ENCODE assay signal across 8 cellular contexts in the genomic region with DNA sequence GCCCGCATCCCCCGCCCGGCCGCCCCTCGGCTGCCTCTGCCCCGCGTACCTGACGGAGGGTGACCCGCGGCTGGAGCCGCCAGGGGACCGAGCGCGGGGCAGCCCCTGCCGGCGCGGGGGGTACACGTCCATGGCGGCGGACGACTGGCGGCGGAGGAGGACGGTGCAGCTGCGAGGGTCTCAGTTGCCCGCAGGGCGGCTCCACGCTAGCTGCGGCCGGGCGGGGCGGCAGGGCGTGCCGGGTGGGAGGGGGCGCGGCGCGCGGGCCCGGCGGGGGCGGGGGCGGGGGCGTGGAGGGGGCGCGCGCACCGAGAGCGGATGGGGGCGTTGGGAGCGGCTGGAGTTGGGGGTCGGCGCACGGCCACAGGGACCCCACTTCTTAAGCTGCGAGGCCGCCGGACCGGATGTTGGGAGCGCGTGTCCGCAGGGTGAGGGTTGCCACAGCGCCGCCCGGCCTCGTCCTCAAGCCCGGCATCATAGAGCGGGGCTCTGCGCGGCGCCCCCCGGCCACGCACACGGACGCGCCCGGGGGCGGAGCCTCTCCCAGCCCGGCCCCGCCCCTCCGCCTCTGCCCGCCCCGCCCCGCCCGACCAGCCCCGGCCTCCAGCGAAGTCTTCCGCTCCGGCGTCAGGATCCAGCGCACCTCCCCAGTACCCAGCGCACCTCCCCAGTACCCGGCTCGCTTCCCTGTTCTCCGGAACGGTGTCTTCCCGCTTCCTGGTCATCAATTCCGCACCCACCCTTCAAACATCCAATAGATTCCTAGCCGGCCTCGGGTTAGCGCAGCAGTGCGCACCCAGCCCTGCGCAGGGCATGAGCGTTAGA. TPM values are rescaled to one million over a fixed set of nuclear protein-coding genes. Genes with fewer than 3 reads are reported as not detected.
A peak's percentile ranks its signal among the peaks of the same experiment; 100 is the strongest.
DNase-seq lines count a peak whose midpoint lies in the region; ATAC-seq and TF ChIP-seq lines count a peak whose summit lies in the region.

A gene (minus strand): TSS at position 244 of the 825 bp plus-strand sequence. CDS start 112 bp downstream, at position 132.

- peak within 1 kb of the TSS; percentile 92 for H3K14ac ChIP-seq in trophoblast cell (ENCODE audit: low read length)

- H3K4me3 Mint-ChIP-seq in activated naive CD8-positive, alpha-beta T cell treated with anti-CD3 and anti-CD28 coated beads, Interleukin-2, amount 50 U/mL, for 24 hours, result peak within 1 kb of the TSS; percentile 91

- no peaks in the 10 kb centered on the region for H4K20me1 ChIP-seq in SU-DHL-6 (ENCODE audit: low read depth, low read length)

- H3K4me1 ChIP-seq in cardiac muscle cell (ENCODE audit: low read depth) (peaks cover 10% of the 10 kb centered on the region), trophoblast cell (ENCODE audit: control insufficient read depth in 1 of 2, insufficient read depth in 2 of 2, low read length in 2 of 2) (peaks cover 5 to 8% of the 10 kb centered on the region in 2 experiments), thyroid gland (peaks cover 10 to 12% of the 10 kb centered on the region in 2 donors)

- peak; percentile 62 for ATAC-seq in GM19455 (IDR thresholded peaks at IDR 0.05; ENCODE audit: unreplicated experiment)
- ATAC-seq in activated naive CD8-positive, alpha-beta T cell treated with anti-CD3 and anti-CD28 coated beads, Interleukin-2, amount 50 U/mL, for 24 hours, result peak; percentile 66

- H2BK120ac ChIP-seq in trophoblast cell (ENCODE audit: insufficient read depth, low read length, poor library complexity), result peak within 1 kb of the TSS; percentile 95

- H3K18ac ChIP-seq in trophoblast cell (ENCODE audit: low read length), result peak within 1 kb of the TSS; percentile 97

- no peaks in the 10 kb centered on the region for H3K79me2 ChIP-seq in SU-DHL-6 (ENCODE audit: insufficient read depth, low read length)
- peaks cover 8% of the 10 kb centered on the region for H3K79me2 ChIP-seq in trophoblast cell (ENCODE audit: control insufficient read depth, insufficient read depth, low read length, poor library complexity)

- H4K12ac ChIP-seq in trophoblast cell (ENCODE audit: low read depth, low read length), result peak within 1 kb of the TSS; percentile 90

- no peak within 1 kb of the TSS for H2BK12ac ChIP-seq in trophoblast cell (ENCODE audit: low read length)

- DNase-seq in C1 segment of cervical spinal cord (lab: John Stamatoyannopoulos, UW), result peak; percentile 7 to 85 (median 75)
- DNase-seq in activated naive CD8-positive, alpha-beta T cell treated with anti-CD3 and anti-CD28 coated beads, Interleukin-2, amount 50 U/mL, for 24 hours, result peak; percentile 71
- peak; percentile 84 to 88 for DNase-seq in cardiac muscle cell (ENCODE audit: low read depth in 1 of 2, low spot score in 1 of 2)
- DNase-seq in trophoblast cell, result peak; percentile 48 to 72
- peak; percentile 75 to 76 for DNase-seq in thyroid gland

- H3F3A ChIP-seq in SU-DHL-6 (ENCODE audit: insufficient read depth), result no peaks in the 10 kb centered on the region

- intact Hi-C loops in thyroid gland (cut with DNase I), result loop anchor here (10.0 kb wide), 1 partner anchor 203 kb away; a partner anchor contains a TSS

- H3K36me3 Mint-ChIP-seq in activated naive CD8-positive, alpha-beta T cell treated with anti-CD3 and anti-CD28 coated beads, Interleukin-2, amount 50 U/mL, for 24 hours (ENCODE audit: low read depth), result no peaks in the 10 kb centered on the region

- H2BK5ac ChIP-seq in trophoblast cell (ENCODE audit: low read depth, low read length, poor library complexity), result peak within 1 kb of the TSS; percentile 80

- H3K79me1 ChIP-seq in trophoblast cell (ENCODE audit: low read length), result peaks cover 15% of the 10 kb centered on the region

- H3K4me2 ChIP-seq in SU-DHL-6 (ENCODE audit: low read depth, low read length, poor library complexity, severe bottlenecking) (peak within 1 kb of the TSS; percentile 57), trophoblast cell (ENCODE audit: low read length) (peak within 1 kb of the TSS; percentile 95)

- TF ChIP-seq CTCF in LNCAP (IDR thresholded peaks at IDR 0.05) (0 out of 2 replicates have a peak, but pooled peaks have one; percentile 35), SU-DHL-6 (IDR thresholded peaks at IDR 0.05; ENCODE audit: insufficient read depth, low read length, poor library complexity, severe bottlenecking) (no peak), cardiac muscle cell (IDR thresholded peaks at IDR 0.05; ENCODE audit: low read depth, low read length) (peak; percentile 18), thyroid gland (IDR thresholded peaks at IDR 0.05) (peak in 4 of 6 experiments; percentile 21 to 59 (median 52))

- peak within 1 kb of the TSS; percentile 90 for H4K8ac ChIP-seq in trophoblast cell (ENCODE audit: low read depth, low read length)

- H3K9me2 ChIP-seq in SU-DHL-6 (replicated peaks; ENCODE audit: insufficient read depth, low read length), result no peaks in the 10 kb centered on the region

- no peaks in the 10 kb centered on the region for H3K9me3 Mint-ChIP-seq in activated naive CD8-positive, alpha-beta T cell treated with anti-CD3 and anti-CD28 coated beads, Interleukin-2, amount 50 U/mL, for 24 hours

- H3K4me3 ChIP-seq in SU-DHL-6 (ENCODE audit: insufficient read depth, low read length, poor library complexity, severe bottlenecking), result peak within 1 kb of the TSS; percentile 11
- peak within 1 kb of the TSS; percentile 84 for H3K4me3 ChIP-seq in cardiac muscle cell
- H3K4me3 ChIP-seq in trophoblast cell (ENCODE audit: low read depth, low read length), result peak within 1 kb of the TSS; percentile 99
- H3K4me3 ChIP-seq in thyroid gland (replicated peaks in 1 of 3), result peak within 1 kb of the TSS; percentile 66 to 90 (median 78)

- H3K27me3 ChIP-seq in SU-DHL-6 (ENCODE audit: low read length) (0 out of 2 replicates have a peak, but pooled peaks cover 3% of the 10 kb centered on the region), cardiac muscle cell (no peaks in the 10 kb centered on the region), trophoblast cell (ENCODE audit: insufficient read depth, low read length) (no peaks in the 10 kb centered on the region), thyroid gland (no peaks in the 10 kb centered on the region)

- peaks cover 31% of the 10 kb centered on the region for H3K4me1 Mint-ChIP-seq in activated naive CD8-positive, alpha-beta T cell treated with anti-CD3 and anti-CD28 coated beads, Interleukin-2, amount 50 U/mL, for 24 hours

- H3K9ac ChIP-seq in SU-DHL-6 (ENCODE audit: low read length) (no peak within 1 kb of the TSS; the same call in 1 of the 2 replicates), trophoblast cell (ENCODE audit: low read length) (peak within 1 kb of the TSS; percentile 91)

- no peak within 1 kb of the TSS for H2AK5ac ChIP-seq in trophoblast cell (ENCODE audit: low read length)

- peak within 1 kb of the TSS; percentile 95 for H4K91ac ChIP-seq in trophoblast cell (ENCODE audit: low read depth, low read length)

- H3K23ac ChIP-seq in trophoblast cell (ENCODE audit: low read length), result peak within 1 kb of the TSS; percentile 66

- WGBS in trophoblast cell (ENCODE audit: extremely low coverage, insufficient coverage, insufficient read length), result no CpG with 5 or more reads among the region's 103 CpGs
- WGBS in thyroid gland, 2 donors, result 0 to 2% methylated on average over 11 to 12 of the region's 103 CpGs

- no peaks in the 10 kb centered on the region for H3K9me3 ChIP-seq in SU-DHL-6 (ENCODE audit: insufficient read depth, low read length)
- H3K9me3 ChIP-seq in cardiac muscle cell (ENCODE audit: low read depth), result no peaks in the 10 kb centered on the region
- no peaks in the 10 kb centered on the region for H3K9me3 ChIP-seq in trophoblast cell (ENCODE audit: insufficient read depth, low read depth, low read length)
- H3K9me3 ChIP-seq in thyroid gland, result no peaks in the 10 kb centered on the region

- peak within 1 kb of the TSS; percentile 82 for H3K4ac ChIP-seq in trophoblast cell (ENCODE audit: low read depth, low read length)

- no peaks in the 10 kb centered on the region for H3K36me3 ChIP-seq in SU-DHL-6 (ENCODE audit: low read length)
- no peaks in the 10 kb centered on the region for H3K36me3 ChIP-seq in cardiac muscle cell
- no peaks in the 10 kb centered on the region for H3K36me3 ChIP-seq in trophoblast cell (ENCODE audit: control insufficient read depth in 1 of 2, insufficient read depth in 2 of 2, low read length in 2 of 2)
- no peaks in the 10 kb centered on the region for H3K36me3 ChIP-seq in thyroid gland

- H2AFZ ChIP-seq in SU-DHL-6 (ENCODE audit: low read depth, low read length, severe bottlenecking), result no peak within 1 kb of the TSS
- H2AFZ ChIP-seq in trophoblast cell (ENCODE audit: insufficient read depth, low read length, poor library complexity), result peak within 1 kb of the TSS; percentile 98

- TF ChIP-seq POLR2A in thyroid gland (IDR thresholded peaks at IDR 0.05), result peak in 1 of 2 donors; percentile 74

- H3K27me3 Mint-ChIP-seq in activated naive CD8-positive, alpha-beta T cell treated with anti-CD3 and anti-CD28 coated beads, Interleukin-2, amount 50 U/mL, for 24 hours, result peaks cover 4% of the 10 kb centered on the region

- H3K27ac ChIP-seq in SU-DHL-6 (ENCODE audit: low read depth, low read length) (no peak within 1 kb of the TSS), cardiac muscle cell (peak within 1 kb of the TSS; percentile 85), trophoblast cell (ENCODE audit: low read depth, low read length) (peak within 1 kb of the TSS; percentile 50), thyroid gland (peak within 1 kb of the TSS; percentile 84 to 94 (median 92))

- H3K27ac Mint-ChIP-seq in activated naive CD8-positive, alpha-beta T cell treated with anti-CD3 and anti-CD28 coated beads, Interleukin-2, amount 50 U/mL, for 24 hours, result peak within 1 kb of the TSS; percentile 89

RNA-seq across cellular contexts. Expression of the gene that starts here (rescaled TPM):
- total RNA-seq in cardiac muscle cell (14.1 and 16.9 TPM in 2 replicates), thyroid gland (10 to 100 TPM; 18.0 to 29.8 (median 22.5) TPM)
- polyA plus RNA-seq in cardiac muscle cell, result 11.6 and 11.8 TPM in 2 replicates
- 6.1 and 6.2 TPM in 2 replicates for polyA plus RNA-seq in trophoblast cell (2013)

Comparison
In these comparisons a context has a peak if more than half of its experiments do, and no peak if none do; other contexts are left out.
1. H3K4me3 ChIP-seq: peak in every context shown above with its lines; median percentile 99 in trophoblast cell; 84 in cardiac muscle cell; 78 in thyroid gland; 11 in SU-DHL-6.